In genomic region chr14:99389171-99389826, GRCh38 we compare ENCODE assay signal across 8 cellular contexts.
DNase-seq lines count a peak whose midpoint lies in the region; ATAC-seq lines count a peak whose summit lies in the region.

No MANE protein-coding gene starts in this region.

- H3K4me1 Mint-ChIP-seq in activated naive CD8-positive, alpha-beta T cell treated with anti-CD3 and anti-CD28 coated beads, Interleukin-2, amount 10 ng/mL, durations not matched to agents 7 days and 5 days: peaks cover 6% of the 10 kb centered on the region

- no peaks in the 10 kb centered on the region for H3K9me3 Mint-ChIP-seq in activated naive CD8-positive, alpha-beta T cell treated with anti-CD3 and anti-CD28 coated beads, Interleukin-2, amount 10 ng/mL, durations not matched to agents 7 days and 5 days

- H3K27me3 Mint-ChIP-seq in activated naive CD8-positive, alpha-beta T cell treated with anti-CD3 and anti-CD28 coated beads, Interleukin-2, amount 10 ng/mL, durations not matched to agents 7 days and 5 days: peaks cover 16% of the 10 kb centered on the region

- no peak overlapping the region for H3K4me3 Mint-ChIP-seq in activated naive CD8-positive, alpha-beta T cell treated with anti-CD3 and anti-CD28 coated beads, Interleukin-2, amount 10 ng/mL, durations not matched to agents 7 days and 5 days

- no peak overlapping the region for H3K27ac Mint-ChIP-seq in activated naive CD8-positive, alpha-beta T cell treated with anti-CD3 and anti-CD28 coated beads, Interleukin-2, amount 10 ng/mL, durations not matched to agents 7 days and 5 days

- ATAC-seq in GM21390 (IDR thresholded peaks at IDR 0.05; ENCODE audit: unreplicated experiment): peak; percentile 67
- peak; percentile 58 for ATAC-seq in activated naive CD8-positive, alpha-beta T cell treated with anti-CD3 and anti-CD28 coated beads, Interleukin-2, amount 10 ng/mL, durations not matched to agents 7 days and 5 days (ENCODE audit: low read depth)
- no peak for ATAC-seq in GM21576 (IDR thresholded peaks at IDR 0.05; ENCODE audit: unreplicated experiment)

- POLR2A ChIA-PET in activated naive CD8-positive, alpha-beta T cell treated with anti-CD3 and anti-CD28 coated beads, Interleukin-2, amount 10 ng/mL, durations not matched to agents 7 days and 5 days (lab: Charles Lee): interaction anchor here (0.7 to 0.9 kb wide), 2 partner anchors 26 to 1245 kb away, joined by 5 to 8 read pairs; no protein-coding TSS in a partner anchor

- peaks cover 2% of the 10 kb centered on the region for H3K36me3 Mint-ChIP-seq in activated naive CD8-positive, alpha-beta T cell treated with anti-CD3 and anti-CD28 coated beads, Interleukin-2, amount 10 ng/mL, durations not matched to agents 7 days and 5 days

- DNase-seq in CD1c-positive myeloid dendritic cell (ENCODE audit: extremely low spot score) (peak; percentile 32), NCI-H82 treated with DMSO at 0.1 percent for 48 hours (lab: John Stamatoyannopoulos, UW; ENCODE audit: unreplicated experiment) (peak; percentile 2), islet precursor cell (peak; percentile 78), NCI-H1417 treated with DMSO at 0.1 percent for 48 hours (lab: John Stamatoyannopoulos, UW) (no peak)
- peak; percentile 59 for DNase-seq in activated naive CD8-positive, alpha-beta T cell treated with anti-CD3 and anti-CD28 coated beads, Interleukin-2, amount 10 ng/mL, durations not matched to agents 7 days and 5 days
- DNase-seq in stimulated activated CD8-positive, alpha-beta memory T cell treated with anti-CD3 and anti-CD28 coated beads, Interleukin-4, amount 100 ng/mL, for 24 hours (ENCODE audit: low read depth): peak; percentile 24
